ENCODE assay signal across 21 cellular contexts in genomic region chr20:23456873-23457272, GRCh38. TPM values are rescaled to one million over a fixed set of nuclear protein-coding genes. Genes with fewer than 3 reads are reported as not detected.
"Had no signal": no experiment of that assay in that cellular context is flagged by ENCODE, and none has a peak within 500 bp of the region (broad histone marks: within the 10 kb centered on the region; RNA-seq: fewer than 3 reads in every experiment).

No MANE protein-coding gene starts in this region.

- ATAC-seq: esophagus mucosa; gastrocnemius medialis; heart left ventricle; left ventricle myocardium superior; stimulated activated naive B cell treated with anti-CD40 and anti-IgM and Interleukin-4, amounts not matched to agents 10 μg/mL and 1 μg/mL and 100 μg/mL, for 72 hours had no signal

- H3K36me3 ChIP-seq: adrenal gland, gastrocnemius medialis, heart left ventricle, spleen, tibial nerve had no signal

- H3K4me3 ChIP-seq: adrenal gland, gastrocnemius medialis, heart left ventricle, spleen, tibial nerve had no signal

- DNase-seq: activated CD4-positive, alpha-beta T cell treated with anti-CD3 and anti-CD28 coated beads, Interleukin-2, amount 50 U/mL, for 4 hours; activated CD4-positive, CD25-positive, alpha-beta regulatory T cell treated with anti-CD3 and anti-CD28 coated beads, Interleukin-2, amount 50 U/mL, for 72 hours; activated naive CD4-positive, alpha-beta T cell treated with anti-CD3 and anti-CD28 coated beads for 36 hours; activated T-cell treated with anti-CD3 and anti-CD28 coated beads, Interleukin-2, amount 50 U/mL, for 1 hour; effector CD4-positive, alpha-beta T cell; gastrocnemius medialis; heart left ventricle; left ventricle myocardium superior; spleen; stimulated activated CD4-positive, alpha-beta T cell treated with anti-CD3 and anti-CD28 coated beads, Interleukin-4, amount 100 ng/mL, for 4 hours; stimulated activated naive B cell treated with anti-CD40 and anti-IgM and Interleukin-4, amounts not matched to agents 10 μg/mL and 1 μg/mL and 100 μg/mL, for 72 hours; substantia nigra had no signal

- H3K9ac ChIP-seq: parathyroid adenoma had no signal

- H3K9me3 Mint-ChIP-seq: activated naive CD4-positive, alpha-beta T cell treated with anti-CD3 and anti-CD28 coated beads for 36 hours; stimulated activated naive B cell treated with anti-CD40 and anti-IgM and Interleukin-4, amounts not matched to agents 10 μg/mL and 1 μg/mL and 100 μg/mL, for 72 hours; T-helper 1 cell treated with Interleukin-12 subunit alpha and Interleukin-12 subunit beta and Interleukin-4 antibody, amounts not matched to agents 30 μg/mL and 1 μg/mL, for 36 hours had no signal

- H3K9me3 ChIP-seq: adrenal gland, gastrocnemius medialis, heart left ventricle had no signal

- H3K36me3 Mint-ChIP-seq: stimulated activated naive B cell treated with anti-CD40 and anti-IgM and Interleukin-4, amounts not matched to agents 10 μg/mL and 1 μg/mL and 100 μg/mL, for 72 hours had no signal

- H3K79me2 ChIP-seq: parathyroid adenoma had no signal

- H2AFZ ChIP-seq: parathyroid adenoma had no signal

- H3K27me3 ChIP-seq: adrenal gland, tibial nerve had no signal

- H3K27ac Mint-ChIP-seq: activated naive CD4-positive, alpha-beta T cell treated with anti-CD3 and anti-CD28 coated beads for 36 hours; stimulated activated naive B cell treated with anti-CD40 and anti-IgM and Interleukin-4, amounts not matched to agents 10 μg/mL and 1 μg/mL and 100 μg/mL, for 72 hours; T-helper 1 cell treated with Interleukin-12 subunit alpha and Interleukin-12 subunit beta and Interleukin-4 antibody, amounts not matched to agents 30 μg/mL and 1 μg/mL, for 36 hours had no signal

- H3K4me1 ChIP-seq: adrenal gland, gastrocnemius medialis, heart left ventricle, parathyroid adenoma, tibial nerve had no signal

- H3K27me3 Mint-ChIP-seq: stimulated activated naive B cell treated with anti-CD40 and anti-IgM and Interleukin-4, amounts not matched to agents 10 μg/mL and 1 μg/mL and 100 μg/mL, for 72 hours had no signal

- H3K27ac ChIP-seq: adrenal gland, gastrocnemius medialis, heart left ventricle, parathyroid adenoma, tibial nerve, VCaP had no signal

- H3K4me3 Mint-ChIP-seq: activated naive CD4-positive, alpha-beta T cell treated with anti-CD3 and anti-CD28 coated beads for 36 hours; stimulated activated naive B cell treated with anti-CD40 and anti-IgM and Interleukin-4, amounts not matched to agents 10 μg/mL and 1 μg/mL and 100 μg/mL, for 72 hours; T-helper 1 cell treated with Interleukin-12 subunit alpha and Interleukin-12 subunit beta and Interleukin-4 antibody, amounts not matched to agents 30 μg/mL and 1 μg/mL, for 36 hours had no signal

RNA-seq across cellular contexts. Expression of gene CST11, which starts 4.2 kb away (rescaled TPM):
- total RNA-seq: activated naive CD4-positive, alpha-beta T cell treated with anti-CD3 and anti-CD28 coated beads for 36 hours; adrenal gland; bronchial epithelial cell; cerebellum; esophagus mucosa; gastrocnemius medialis; heart left ventricle; left ventricle myocardium superior; myocyte; spleen; tibial nerve had no signal

RNA-seq across cellular contexts. Expression of gene CSTL1, which starts 17.4 kb away (rescaled TPM):
- total RNA-seq: activated naive CD4-positive, alpha-beta T cell treated with anti-CD3 and anti-CD28 coated beads for 36 hours; adrenal gland; bronchial epithelial cell; cerebellum; esophagus mucosa; gastrocnemius medialis; heart left ventricle; left ventricle myocardium superior; myocyte; spleen; tibial nerve had no signal

RNA-seq across cellular contexts. Expression of gene CST8, which starts 34.0 kb away (rescaled TPM):
- total RNA-seq: activated naive CD4-positive, alpha-beta T cell treated with anti-CD3 and anti-CD28 coated beads for 36 hours; adrenal gland; bronchial epithelial cell; cerebellum; esophagus mucosa; gastrocnemius medialis; heart left ventricle; left ventricle myocardium superior; myocyte; spleen; tibial nerve had no signal
